ENCODE assay signal across 8 cellular contexts in genomic region chr6:116392158-116393032, GRCh38. TPM values are rescaled to one million over a fixed set of nuclear protein-coding genes. Genes with fewer than 3 reads are reported as not detected.
DNase-seq lines count a peak whose midpoint lies in the region; ATAC-seq and TF ChIP-seq lines count a peak whose summit lies in the region.
"Had no signal": no experiment of that assay in that cellular context is flagged by ENCODE, and none has a peak within 500 bp of the region (broad histone marks: within the 10 kb centered on the region; RNA-seq: fewer than 3 reads in every experiment).

No MANE protein-coding gene starts in this region.

- ATAC-seq in GM19463 (IDR thresholded peaks at IDR 0.05; ENCODE audit: unreplicated experiment) (peak; percentile 36), HG03439 (IDR thresholded peaks at IDR 0.05; ENCODE audit: unreplicated experiment) (no peak), GM21381 (IDR thresholded peaks at IDR 0.05; ENCODE audit: unreplicated experiment) (no peak)
- ATAC-seq: Panc1 had no signal

- peak overlapping the region in 1 of 8 donors; percentile 33 for H3K4me3 ChIP-seq in spleen

- H3K36me3 ChIP-seq in spleen, result no peaks in the 10 kb centered on the region

- intact Hi-C loops in spleen (cut with DNase I; ENCODE audit: low total_unique reads), result no loop called here

- peak; percentile 81 for DNase-seq in NOMO-1 treated with DMSO at 0.1 percent for 48 hours (lab: John Stamatoyannopoulos, UW; ENCODE audit: unreplicated experiment)
- peak; percentile 48 to 59 for DNase-seq in dermis microvascular lymphatic vessel endothelial cell (ENCODE audit: low read depth in 2 of 2)
- no peak for DNase-seq in spleen
- DNase-seq in hippocampal formation (lab: John Stamatoyannopoulos, UW), result no peak

- H3K4me1 ChIP-seq in spleen, result peaks cover 58 to 98% (median 84%) of the 10 kb centered on the region in 6 donors

- H3K27me3 ChIP-seq in spleen (replicated peaks in 1 of 7), result no peaks in the 10 kb centered on the region

- TF ChIP-seq CTCF in spleen (IDR thresholded peaks at IDR 0.05 in 8 of 11, conservative IDR thresholded peaks at IDR 0.05 in 3 of 11), result no peak

- H3K9me3 ChIP-seq in spleen, result no peaks in the 10 kb centered on the region

- 50 to 59% (median 59%) methylated on average over 10 of the region's 10 CpGs for WGBS in spleen, 5 donors

- TF ChIP-seq POLR2A in spleen (IDR thresholded peaks at IDR 0.05), result no peak

- H3K27ac ChIP-seq in spleen, result peak overlapping the region; percentile 44 to 87 (median 77)

RNA-seq across cellular contexts. Expression of gene DSE, which starts 21.6 kb away (rescaled TPM):
- total RNA-seq in dermis microvascular lymphatic vessel endothelial cell, result 6.8 and 9.4 TPM in 2 replicates
- 10 to 100 TPM; 52.9 to 82.3 (median 65.4) TPM for total RNA-seq in spleen
- polyA plus RNA-seq in spleen, result 1 to 10 TPM; 8.2 to 9.4 (median 9.2) TPM

Comparison
In these comparisons a context has a peak if more than half of its experiments do, and no peak if none do; other contexts are left out.
1. DNase-seq: peak in NOMO-1 treated with DMSO at 0.1 percent for 48 hours (single experiment) and dermis microvascular lymphatic vessel endothelial cell (2 of 2); none in spleen (single experiment) and hippocampal formation (0 of 2).